Comparison of ENCODE assay signal across 8 cellular contexts in the genomic region with DNA sequence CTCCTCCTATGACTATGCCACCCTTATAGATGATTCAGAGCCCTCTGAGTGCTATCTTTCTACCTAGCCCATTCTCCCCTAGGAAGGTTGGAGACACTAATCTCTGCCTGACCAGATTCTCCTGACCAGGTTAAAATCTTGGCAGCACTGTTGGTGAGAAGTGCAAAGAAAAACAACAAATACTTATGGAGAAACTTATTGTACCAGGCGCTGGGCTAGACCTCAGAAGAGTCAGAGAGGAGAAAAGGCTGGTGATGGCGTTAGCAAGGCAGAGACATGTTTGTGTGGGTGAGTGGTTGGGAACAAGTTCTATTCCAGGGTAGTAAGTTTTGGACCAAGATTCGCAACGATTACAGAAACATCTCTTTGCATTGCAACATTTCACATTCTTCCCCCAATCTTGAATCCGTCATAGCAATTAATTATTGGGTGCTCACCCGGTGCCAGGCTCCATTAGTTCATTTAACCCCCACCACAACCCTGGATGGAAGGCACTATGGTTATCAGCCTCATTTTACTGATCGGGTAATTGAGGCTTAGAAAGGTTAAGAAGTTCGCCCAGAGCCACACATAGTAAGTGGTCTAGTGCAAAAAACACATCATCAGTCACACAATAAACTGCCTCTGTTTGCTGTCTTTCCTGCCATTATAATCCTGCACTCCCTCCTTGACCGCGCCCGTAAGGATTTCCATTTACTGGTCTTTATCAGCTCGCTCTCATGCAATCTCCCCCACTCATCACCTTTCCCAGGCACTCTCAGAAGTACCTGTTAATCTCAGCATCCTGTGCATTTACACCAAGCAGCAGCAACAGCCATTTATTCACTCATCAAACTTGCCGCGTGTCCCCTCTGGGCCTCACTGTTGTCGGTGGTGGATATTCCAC. TPM values are rescaled to one million over a fixed set of nuclear protein-coding genes. Genes with fewer than 3 reads are reported as not detected.
DNase-seq lines count a peak whose midpoint lies in the region; ATAC-seq and TF ChIP-seq lines count a peak whose summit lies in the region.

No MANE protein-coding gene starts in this region.

- no peaks in the 10 kb centered on the region for H3K27me3 ChIP-seq in heart right ventricle

- POLR2A ChIA-PET in activated naive CD8-positive, alpha-beta T cell treated with anti-CD3 and anti-CD28 coated beads, Interleukin-2, amount 10 ng/mL, durations not matched to agents 7 days and 5 days (lab: Charles Lee), result no interaction called here

- peaks cover 0 to 3% (median 0%) of the 10 kb centered on the region in 9 donors for H3K36me3 ChIP-seq in heart right ventricle

- peak overlapping the region in 7 of 10 donors; percentile 69 to 89 (median 84) for H3K4me3 ChIP-seq in heart right ventricle

- peaks cover 2 to 41% (median 35%) of the 10 kb centered on the region in 9 donors for H3K4me1 ChIP-seq in heart right ventricle

- DNase-seq in heart right ventricle (no peak), Right ventricle myocardium superior (no peak), mesothelial cell of epicardium (ENCODE audit: low spot score in 2 of 2, unreplicated experiment in 2 of 2) (no peak), type B pancreatic cell (ENCODE audit: extremely low spot score, unreplicated experiment) (no peak), AG08396 (ENCODE audit: low spot score) (no peak)
- no peak for DNase-seq in activated naive CD8-positive, alpha-beta T cell treated with anti-CD3 and anti-CD28 coated beads, Interleukin-2, amount 10 ng/mL, durations not matched to agents 7 days and 5 days
- DNase-seq in activated CD4-positive, CD25-positive, alpha-beta regulatory T cell (lab: John Stamatoyannopoulos, UW), result no peak

- H3K27me3 Mint-ChIP-seq in activated naive CD8-positive, alpha-beta T cell treated with anti-CD3 and anti-CD28 coated beads, Interleukin-2, amount 10 ng/mL, durations not matched to agents 7 days and 5 days, result peaks cover 4% of the 10 kb centered on the region
- H3K27me3 Mint-ChIP-seq in mesothelial cell of epicardium (ENCODE audit: low read depth), result peaks cover 6% of the 10 kb centered on the region
- H3K27me3 Mint-ChIP-seq in type B pancreatic cell, result no peaks in the 10 kb centered on the region

- no peaks in the 10 kb centered on the region for H3K9me3 Mint-ChIP-seq in activated naive CD8-positive, alpha-beta T cell treated with anti-CD3 and anti-CD28 coated beads, Interleukin-2, amount 10 ng/mL, durations not matched to agents 7 days and 5 days
- H3K9me3 Mint-ChIP-seq in mesothelial cell of epicardium (no peaks in the 10 kb centered on the region), type B pancreatic cell (no peaks in the 10 kb centered on the region)

- peak overlapping the region in 9 of 10 donors; percentile 83 to 95 (median 90) for H3K27ac ChIP-seq in heart right ventricle

- no peak for ATAC-seq in heart right ventricle
- ATAC-seq in Right ventricle myocardium superior (ENCODE audit: poor library complexity), result no peak
- ATAC-seq in activated naive CD8-positive, alpha-beta T cell treated with anti-CD3 and anti-CD28 coated beads, Interleukin-2, amount 10 ng/mL, durations not matched to agents 7 days and 5 days (ENCODE audit: low read depth), result no peak
- no peak for ATAC-seq in GM18861 (IDR thresholded peaks at IDR 0.05; ENCODE audit: unreplicated experiment)

- H3K27ac Mint-ChIP-seq in activated naive CD8-positive, alpha-beta T cell treated with anti-CD3 and anti-CD28 coated beads, Interleukin-2, amount 10 ng/mL, durations not matched to agents 7 days and 5 days, result peak overlapping the region; percentile 34
- H3K27ac Mint-ChIP-seq in mesothelial cell of epicardium (peak overlapping the region; percentile 48), type B pancreatic cell (peak overlapping the region; percentile 81)

- H3K4me3 Mint-ChIP-seq in activated naive CD8-positive, alpha-beta T cell treated with anti-CD3 and anti-CD28 coated beads, Interleukin-2, amount 10 ng/mL, durations not matched to agents 7 days and 5 days, result peak overlapping the region; percentile 77
- H3K4me3 Mint-ChIP-seq in mesothelial cell of epicardium (peak overlapping the region; percentile 55), type B pancreatic cell (peak overlapping the region; percentile 62)

- intact Hi-C loops in heart right ventricle (cut with DNase I), result no loop called here
- intact Hi-C loops in Right ventricle myocardium superior (cut with DNase I), result no loop called here

- H3K9me3 ChIP-seq in heart right ventricle, result no peaks in the 10 kb centered on the region

- H3K36me3 Mint-ChIP-seq in activated naive CD8-positive, alpha-beta T cell treated with anti-CD3 and anti-CD28 coated beads, Interleukin-2, amount 10 ng/mL, durations not matched to agents 7 days and 5 days, result peaks cover 4% of the 10 kb centered on the region
- H3K36me3 Mint-ChIP-seq in mesothelial cell of epicardium (peaks cover 2% of the 10 kb centered on the region), type B pancreatic cell (peaks cover 16% of the 10 kb centered on the region)

- TF ChIP-seq CTCF in heart right ventricle (IDR thresholded peaks at IDR 0.05) (no peak), mesothelial cell of epicardium (IDR thresholded peaks at IDR 0.05; ENCODE audit: unreplicated experiment) (no peak), type B pancreatic cell (conservative IDR thresholded peaks at IDR 0.05) (no peak)

- 75 to 78% methylated on average over 15 of the region's 15 CpGs for WGBS in heart right ventricle, 2 donors

- H3K4me1 Mint-ChIP-seq in activated naive CD8-positive, alpha-beta T cell treated with anti-CD3 and anti-CD28 coated beads, Interleukin-2, amount 10 ng/mL, durations not matched to agents 7 days and 5 days, result peaks cover 15% of the 10 kb centered on the region
- peaks cover 41% of the 10 kb centered on the region for H3K4me1 Mint-ChIP-seq in mesothelial cell of epicardium
- peaks cover 38% of the 10 kb centered on the region for H3K4me1 Mint-ChIP-seq in type B pancreatic cell (ENCODE audit: unreplicated experiment)

RNA-seq across cellular contexts. Expression of a gene that starts 0.7 kb away (rescaled TPM):
- total RNA-seq in heart right ventricle (100 to 1,000 TPM in 5 of 10 donors, 10 to 100 TPM in 5; 82.6 to 118 (median 98.7) TPM), Right ventricle myocardium superior (85.2 TPM), mesothelial cell of epicardium (301 to 312 TPM (median 307 TPM) in 3 replicates), type B pancreatic cell (ENCODE audit: low replicate concordance) (288 and 377 TPM in 2 replicates)
- polyA plus RNA-seq in heart right ventricle, result 100 to 1,000 TPM in 1 of 2 donors, 10 to 100 TPM in 1; 52.2 to 159 TPM
- total RNA-seq in activated naive CD8-positive, alpha-beta T cell treated with anti-CD3 and anti-CD28 coated beads, Interleukin-2, amount 10 ng/mL, durations not matched to agents 7 days and 5 days, result 10 to 100 TPM; 18.0 to 23.4 TPM
